8 cellular contexts compared by ENCODE assay signal in genomic region chr17:81101614-81102306, GRCh38.
DNase-seq lines count a peak whose midpoint lies in the region; ATAC-seq and TF ChIP-seq lines count a peak whose summit lies in the region.

No MANE protein-coding gene starts in this region.

- no peaks in the 10 kb centered on the region for H3K9me3 ChIP-seq in CD4-positive, CD25-positive, alpha-beta regulatory T cell (ENCODE audit: control insufficient read depth in 2 of 2, low read length in 2 of 2)

- TF ChIP-seq POLR2A in erythroblast (IDR thresholded peaks at IDR 0.05; ENCODE audit: low read length): no peak

- no peak overlapping the region for H3K27ac ChIP-seq in CD4-positive, CD25-positive, alpha-beta regulatory T cell (ENCODE audit: insufficient read depth, low read length, poor library complexity, severe bottlenecking)

- H3K36me3 Mint-ChIP-seq in CD4-positive, CD25-positive, alpha-beta regulatory T cell: no peaks in the 10 kb centered on the region
- H3K36me3 Mint-ChIP-seq in naive B cell: no peaks in the 10 kb centered on the region
- H3K36me3 Mint-ChIP-seq in stimulated activated effector memory CD8-positive, alpha-beta T cell treated with anti-CD3 and anti-CD28 coated beads, Interleukin-12 subunit alpha, Interleukin-12 subunit beta, amount 100 ng/mL, for 72 hours: no peaks in the 10 kb centered on the region

- DNase-seq in CD4-positive, CD25-positive, alpha-beta regulatory T cell: peak; percentile 74 to 85 (median 85)
- DNase-seq in HS-27A (ENCODE audit: low read depth) (peak; percentile 15), OCI-M1 (lab: John Stamatoyannopoulos, UW) (peak; percentile 94), activated T-cell treated with anti-CD3 and anti-CD28 coated beads for 24 hours (ENCODE audit: low read depth) (peak; percentile 86), erythroblast (lab: John Stamatoyannopoulos, UW) (peak; percentile 87 to 92), naive B cell (peak; percentile 88)
- peak; percentile 94 to 96 for DNase-seq in stimulated activated effector memory CD8-positive, alpha-beta T cell treated with anti-CD3 and anti-CD28 coated beads, Interleukin-12 subunit alpha, Interleukin-12 subunit beta, amount 100 ng/mL, for 72 hours (ENCODE audit: low spot score in 2 of 2)

- no peaks in the 10 kb centered on the region for H3K27me3 Mint-ChIP-seq in CD4-positive, CD25-positive, alpha-beta regulatory T cell
- peaks cover 0 to 22% (median 17%) of the 10 kb centered on the region in 3 donors for H3K27me3 Mint-ChIP-seq in naive B cell

- ATAC-seq in CD4-positive, CD25-positive, alpha-beta regulatory T cell (ENCODE audit: low read depth in 2 of 2): peak; percentile 98 to 99
- ATAC-seq in GM19397 (IDR thresholded peaks at IDR 0.05; ENCODE audit: unreplicated experiment): peak; percentile 72
- ATAC-seq in naive B cell (ENCODE audit: low read depth in 2 of 2): peak; percentile 98 to 99
- ATAC-seq in stimulated activated effector memory CD8-positive, alpha-beta T cell treated with anti-CD3 and anti-CD28 coated beads, Interleukin-12 subunit alpha, Interleukin-12 subunit beta, amount 100 ng/mL, for 72 hours: peak; percentile 90

- H3K4me1 Mint-ChIP-seq in CD4-positive, CD25-positive, alpha-beta regulatory T cell: peaks cover 0 to 9% (median 0%) of the 10 kb centered on the region in 4 donors
- H3K4me1 Mint-ChIP-seq in naive B cell: peaks cover 0 to under 1% (median 0%) of the 10 kb centered on the region in 3 donors
- H3K4me1 Mint-ChIP-seq in stimulated activated effector memory CD8-positive, alpha-beta T cell treated with anti-CD3 and anti-CD28 coated beads, Interleukin-12 subunit alpha, Interleukin-12 subunit beta, amount 100 ng/mL, for 72 hours: peaks cover 30% of the 10 kb centered on the region

- no peaks in the 10 kb centered on the region for H3K36me3 ChIP-seq in CD4-positive, CD25-positive, alpha-beta regulatory T cell (ENCODE audit: control insufficient read depth, insufficient read depth, low read length)

- no peaks in the 10 kb centered on the region for H3K27me3 ChIP-seq in CD4-positive, CD25-positive, alpha-beta regulatory T cell (ENCODE audit: control insufficient read depth, insufficient read depth, low read length)

- no peak overlapping the region for H3K27ac Mint-ChIP-seq in CD4-positive, CD25-positive, alpha-beta regulatory T cell
- no peak overlapping the region for H3K27ac Mint-ChIP-seq in naive B cell
- H3K27ac Mint-ChIP-seq in stimulated activated effector memory CD8-positive, alpha-beta T cell treated with anti-CD3 and anti-CD28 coated beads, Interleukin-12 subunit alpha, Interleukin-12 subunit beta, amount 100 ng/mL, for 72 hours: no peak overlapping the region

- no peaks in the 10 kb centered on the region for H3K9me3 Mint-ChIP-seq in CD4-positive, CD25-positive, alpha-beta regulatory T cell
- H3K9me3 Mint-ChIP-seq in naive B cell: no peaks in the 10 kb centered on the region
- no peaks in the 10 kb centered on the region for H3K9me3 Mint-ChIP-seq in stimulated activated effector memory CD8-positive, alpha-beta T cell treated with anti-CD3 and anti-CD28 coated beads, Interleukin-12 subunit alpha, Interleukin-12 subunit beta, amount 100 ng/mL, for 72 hours

- no peak overlapping the region for H3K4me3 ChIP-seq in CD4-positive, CD25-positive, alpha-beta regulatory T cell (ENCODE audit: low read depth, low read length)

- H3K4me3 Mint-ChIP-seq in CD4-positive, CD25-positive, alpha-beta regulatory T cell: no peak overlapping the region
- H3K4me3 Mint-ChIP-seq in naive B cell: no peak overlapping the region
- H3K4me3 Mint-ChIP-seq in stimulated activated effector memory CD8-positive, alpha-beta T cell treated with anti-CD3 and anti-CD28 coated beads, Interleukin-12 subunit alpha, Interleukin-12 subunit beta, amount 100 ng/mL, for 72 hours: no peak overlapping the region

- H3K4me1 ChIP-seq in CD4-positive, CD25-positive, alpha-beta regulatory T cell (ENCODE audit: control insufficient read depth, insufficient read depth, low read length, poor library complexity, severe bottlenecking): peaks cover 17% of the 10 kb centered on the region

Comparison
In these comparisons a context has a peak if more than half of its experiments do, and no peak if none do; other contexts are left out.
1. DNase-seq: peak in every context shown above with its lines; median percentile 95 in stimulated activated effector memory CD8-positive, alpha-beta T cell treated with anti-CD3 and anti-CD28 coated beads, Interleukin-12 subunit alpha, Interleukin-12 subunit beta, amount 100 ng/mL, for 72 hours; 94 in OCI-M1; 90 in erythroblast; 88 in naive B cell; 86 in activated T-cell treated with anti-CD3 and anti-CD28 coated beads for 24 hours; 85 in CD4-positive, CD25-positive, alpha-beta regulatory T cell; 15 in HS-27A.